Comparison of ENCODE assay signal across 12 cellular contexts in genomic region chr12:25322918-25323773, GRCh38.
A peak's percentile ranks its signal among the peaks of the same experiment; 100 is the strongest.
DNase-seq lines count a peak whose midpoint lies in the region; ATAC-seq, FAIRE-seq and TF ChIP-seq lines count a peak whose summit lies in the region.
"Had no signal": no experiment of that assay in that cellular context is flagged by ENCODE, and none has a peak within 500 bp of the region (broad histone marks: within the 10 kb centered on the region; RNA-seq: fewer than 3 reads in every experiment).

No MANE protein-coding gene starts in this region.

- H3K4me1 Mint-ChIP-seq in activated B cell treated with CpG ODN at 0.5 μM for 24 hours = peaks cover 58% of the 10 kb centered on the region

- peaks cover 0 to 3% (median 0%) of the 10 kb centered on the region in 45 donors for H3K27me3 ChIP-seq in dorsolateral prefrontal cortex

- POLR2A ChIA-PET in activated B cell treated with CpG ODN at 0.5 μM for 24 hours (lab: Charles Lee) = interaction anchor here (0.5 to 2.4 kb wide), 2 partner anchors 10 to 56 kb away, joined by 7 to 17 read pairs; no protein-coding TSS in a partner anchor

- DNase-seq in A172 (ENCODE audit: low spot score) = peak; percentile 61
- no peak for DNase-seq in GM19239 (ENCODE audit: insufficient read length, low spot score)
- DNase-seq in activated B cell treated with CpG ODN at 0.5 μM for 24 hours = no peak
- DNase-seq in fibroblast of pulmonary artery (ENCODE audit: low read depth) = peak; percentile 72
- DNase-seq in MV-4-11 (lab: John Stamatoyannopoulos, UW) = no peak
- DNase-seq in globus pallidus (ENCODE audit: low spot score) = no peak
- no peak for DNase-seq in dorsolateral prefrontal cortex
- DNase-seq: activated CD4-positive, CD25-positive, alpha-beta regulatory T cell treated with anti-CD3 and anti-CD28 coated beads, Interleukin-2, amount 50 U/mL, for 72 hours; glutamatergic neuron; NCI-H1436 treated with DMSO at 0.1 percent for 48 hours had no signal

- TF ChIP-seq CTCF in activated B cell treated with CpG ODN at 0.5 μM for 24 hours (IDR thresholded peaks at IDR 0.05) (no peak), fibroblast of pulmonary artery (IDR thresholded peaks at IDR 0.05; ENCODE audit: low read length, missing control alignments) (no peak), dorsolateral prefrontal cortex (IDR thresholded peaks at IDR 0.05 in 54 of 56, conservative IDR thresholded peaks at IDR 0.05 in 2 of 56; ENCODE audit: low read depth in 1 of 56, partially characterized antibody in 56 of 56) (no peak)

- no peak overlapping the region for H3K4me3 ChIP-seq in fibroblast of pulmonary artery (replicated peaks; ENCODE audit: low read depth, low read length)
- no peak overlapping the region for H3K4me3 ChIP-seq in dorsolateral prefrontal cortex

- peak overlapping the region; percentile 33 for H3K27ac Mint-ChIP-seq in activated B cell treated with CpG ODN at 0.5 μM for 24 hours

- H3K36me3 Mint-ChIP-seq in activated B cell treated with CpG ODN at 0.5 μM for 24 hours (ENCODE audit: low read depth) = no peaks in the 10 kb centered on the region

- intact Hi-C loops in activated B cell treated with CpG ODN at 0.5 μM for 24 hours (cut with micrococcal nuclease) = no loop called here
- intact Hi-C loops in dorsolateral prefrontal cortex (cut with DNase I) = no loop called here

- peak overlapping the region; percentile 41 for H3K4me3 Mint-ChIP-seq in activated B cell treated with CpG ODN at 0.5 μM for 24 hours

- H3K9me3 Mint-ChIP-seq in activated B cell treated with CpG ODN at 0.5 μM for 24 hours = no peaks in the 10 kb centered on the region

- peak; percentile 83 for FAIRE-seq in GM19239 (lab: Jason Lieb, UNC)

- H3K27me3 Mint-ChIP-seq in activated B cell treated with CpG ODN at 0.5 μM for 24 hours = no peaks in the 10 kb centered on the region

- CTCF ChIA-PET in activated B cell treated with CpG ODN at 0.5 μM for 24 hours (lab: Charles Lee) = interaction anchor here (1.2 kb wide), 1 partner anchor 59 kb away, joined by 3 read pairs; no protein-coding TSS in a partner anchor

- ATAC-seq in activated B cell treated with CpG ODN at 0.5 μM for 24 hours (ENCODE audit: low read depth) (no peak), GM19463 (IDR thresholded peaks at IDR 0.05; ENCODE audit: unreplicated experiment) (no peak)

- H3K27ac ChIP-seq in dorsolateral prefrontal cortex = no peak overlapping the region
- H3K27ac ChIP-seq: RWPE1 had no signal

Comparison
In these comparisons a context has a peak if more than half of its experiments do, and no peak if none do; other contexts are left out.
1. DNase-seq: peak in A172 (single experiment) and fibroblast of pulmonary artery (single experiment); none in GM19239 (single experiment), activated B cell treated with CpG ODN at 0.5 μM for 24 hours (single experiment), MV-4-11 (single experiment), globus pallidus (single experiment) and dorsolateral prefrontal cortex (0 of 10).